1 cellular context compared by ENCODE assay signal in genomic region chr17:31391496-31391949, GRCh38.
TF ChIP-seq lines count a peak whose summit lies in the region.

A gene with protein sequence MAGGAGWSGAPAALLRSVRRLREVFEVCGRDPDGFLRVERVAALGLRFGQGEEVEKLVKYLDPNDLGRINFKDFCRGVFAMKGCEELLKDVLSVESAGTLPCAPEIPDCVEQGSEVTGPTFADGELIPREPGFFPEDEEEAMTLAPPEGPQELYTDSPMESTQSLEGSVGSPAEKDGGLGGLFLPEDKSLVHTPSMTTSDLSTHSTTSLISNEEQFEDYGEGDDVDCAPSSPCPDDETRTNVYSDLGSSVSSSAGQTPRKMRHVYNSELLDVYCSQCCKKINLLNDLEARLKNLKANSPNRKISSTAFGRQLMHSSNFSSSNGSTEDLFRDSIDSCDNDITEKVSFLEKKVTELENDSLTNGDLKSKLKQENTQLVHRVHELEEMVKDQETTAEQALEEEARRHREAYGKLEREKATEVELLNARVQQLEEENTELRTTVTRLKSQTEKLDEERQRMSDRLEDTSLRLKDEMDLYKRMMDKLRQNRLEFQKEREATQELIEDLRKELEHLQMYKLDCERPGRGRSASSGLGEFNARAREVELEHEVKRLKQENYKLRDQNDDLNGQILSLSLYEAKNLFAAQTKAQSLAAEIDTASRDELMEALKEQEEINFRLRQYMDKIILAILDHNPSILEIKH (plus strand): TSS chr17:31391675. CDS start chr17:31391853, 178 bp downstream.

TF ChIP-seq in HepG2, 621 proteins besides CTCF, POLR2A, EP300 and RAD21 (continued from another document):
- TF ChIP-seq, protein P1, sequence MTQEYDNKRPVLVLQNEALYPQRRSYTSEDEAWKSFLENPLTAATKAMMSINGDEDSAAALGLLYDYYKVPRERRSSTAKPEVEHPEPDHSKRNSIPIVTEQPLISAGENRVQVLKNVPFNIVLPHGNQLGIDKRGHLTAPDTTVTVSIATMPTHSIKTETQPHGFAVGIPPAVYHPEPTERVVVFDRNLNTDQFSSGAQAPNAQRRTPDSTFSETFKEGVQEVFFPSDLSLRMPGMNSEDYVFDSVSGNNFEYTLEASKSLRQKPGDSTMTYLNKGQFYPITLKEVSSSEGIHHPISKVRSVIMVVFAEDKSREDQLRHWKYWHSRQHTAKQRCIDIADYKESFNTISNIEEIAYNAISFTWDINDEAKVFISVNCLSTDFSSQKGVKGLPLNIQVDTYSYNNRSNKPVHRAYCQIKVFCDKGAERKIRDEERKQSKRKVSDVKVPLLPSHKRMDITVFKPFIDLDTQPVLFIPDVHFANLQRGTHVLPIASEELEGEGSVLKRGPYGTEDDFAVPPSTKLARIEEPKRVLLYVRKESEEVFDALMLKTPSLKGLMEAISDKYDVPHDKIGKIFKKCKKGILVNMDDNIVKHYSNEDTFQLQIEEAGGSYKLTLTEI (CRISPR knock-in tag; conservative IDR thresholded peaks at IDR 0.05): no peak
